In the genomic region with DNA sequence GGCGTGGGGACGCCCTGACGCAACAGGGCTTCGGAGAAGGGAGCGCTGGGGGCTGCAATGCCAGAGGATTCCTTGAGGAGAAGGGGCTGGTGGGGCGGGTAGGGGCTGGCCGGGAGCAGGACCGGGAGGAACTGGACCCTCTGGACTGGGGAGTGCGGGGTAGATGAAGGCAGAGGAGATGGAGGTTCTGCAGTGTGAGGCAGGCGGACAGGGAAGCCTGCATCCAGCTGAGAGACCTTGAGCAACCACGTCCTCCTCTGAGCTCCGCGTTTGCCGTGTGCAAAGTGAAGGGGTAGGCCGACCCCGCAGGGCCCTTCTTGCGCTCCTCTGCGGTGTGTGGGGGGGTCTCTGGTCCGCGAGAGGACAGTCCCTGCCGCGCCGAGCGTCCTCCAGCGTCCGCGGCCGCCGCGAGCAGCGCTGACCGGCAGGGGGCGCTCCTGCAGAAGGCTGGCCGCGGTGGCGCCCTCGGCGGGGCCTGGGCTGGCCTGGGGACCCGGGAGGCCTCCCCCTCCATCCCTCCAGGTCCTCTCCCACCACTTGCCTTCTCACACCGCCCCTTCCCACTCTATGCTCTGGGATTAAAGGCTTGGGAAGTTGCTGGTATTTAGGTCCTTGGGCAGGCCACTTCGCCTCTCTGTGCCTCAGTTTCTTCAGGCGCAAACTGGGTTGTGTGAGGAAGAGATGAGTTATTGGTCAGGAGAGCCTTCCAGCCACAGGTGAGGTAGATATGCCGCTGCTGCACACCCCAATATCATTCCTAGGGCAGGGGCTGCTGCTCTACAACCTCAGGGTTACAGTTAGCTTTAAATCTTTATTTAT, we compare ENCODE assay signal across 8 cellular contexts. TPM values are rescaled to one million over a fixed set of nuclear protein-coding genes. Genes with fewer than 3 reads are reported as not detected.
DNase-seq lines count a peak whose midpoint lies in the region; ATAC-seq and TF ChIP-seq lines count a peak whose summit lies in the region.
"Had no signal": no experiment of that assay in that cellular context is flagged by ENCODE, and none has a peak within 500 bp of the region (broad histone marks: within the 10 kb centered on the region; RNA-seq: fewer than 3 reads in every experiment).

No MANE protein-coding gene starts in this region.

- H3K27ac Mint-ChIP-seq in glutamatergic neuron (ENCODE audit: unreplicated experiment), result no peak overlapping the region

- peak overlapping the region; percentile 65 for H3K4me2 ChIP-seq in skeletal muscle satellite cell (ENCODE audit: low read length)

- ATAC-seq in HG02973 (IDR thresholded peaks at IDR 0.05; ENCODE audit: unreplicated experiment), result no peak
- no peak for ATAC-seq in GM19324 (IDR thresholded peaks at IDR 0.05; ENCODE audit: low FRiP score, unreplicated experiment)

- no peak overlapping the region for H3K4me3 Mint-ChIP-seq in glutamatergic neuron (ENCODE audit: unreplicated experiment)

- H3K9me3 Mint-ChIP-seq in glutamatergic neuron (ENCODE audit: unreplicated experiment), result peaks cover 3% of the 10 kb centered on the region

- DNase-seq in GM13977 (ENCODE audit: low spot score) (peak; percentile 65), T-helper 9 cell (peak; percentile 33), glutamatergic neuron (peak; percentile 74), SW 1271 (lab: John Stamatoyannopoulos, UW) (no peak)

- H3K4me1 ChIP-seq in skeletal muscle satellite cell (ENCODE audit: control insufficient read depth, insufficient read depth, low read length), result no peaks in the 10 kb centered on the region

- peaks cover 7% of the 10 kb centered on the region for H3K27me3 Mint-ChIP-seq in glutamatergic neuron (ENCODE audit: unreplicated experiment)

- peaks cover 11% of the 10 kb centered on the region for H3K36me3 Mint-ChIP-seq in glutamatergic neuron (ENCODE audit: unreplicated experiment)

- H3K4me1 Mint-ChIP-seq in glutamatergic neuron (ENCODE audit: low read depth, unreplicated experiment), result no peaks in the 10 kb centered on the region

- peaks cover 41% of the 10 kb centered on the region for H3K27me3 ChIP-seq in skeletal muscle satellite cell (ENCODE audit: control insufficient read depth, insufficient read depth, low read length)

- peaks cover 3% of the 10 kb centered on the region for H3K9me3 ChIP-seq in skeletal muscle satellite cell (replicated peaks; ENCODE audit: low read length)

- no peak overlapping the region for H3K9ac ChIP-seq in skeletal muscle satellite cell (ENCODE audit: low read depth, low read length)

- in situ Hi-C loops in GM13977 (cut with MboI; ENCODE audit: low pct_unique_long_range_greater_than_20kb, low sequenced_read_pairs, unreplicated experiment), result no loop called here

- no peaks in the 10 kb centered on the region for H3K36me3 ChIP-seq in skeletal muscle satellite cell (ENCODE audit: insufficient read depth, low read length)

- H3K4me3 ChIP-seq in skeletal muscle satellite cell (ENCODE audit: low read length), result peak overlapping the region; percentile 27

- TF ChIP-seq CTCF in GM13977 (IDR thresholded peaks at IDR 0.05; ENCODE audit: extremely low read depth, insufficient read depth, missing control alignments) (peak; percentile 74), glutamatergic neuron (IDR thresholded peaks at IDR 0.05; ENCODE audit: partially characterized antibody, unreplicated experiment) (peak; percentile 89)

RNA-seq across cellular contexts. Expression of a gene that starts 9.6 kb away (rescaled TPM):
- total RNA-seq in glutamatergic neuron (ENCODE audit: unreplicated experiment), result not detected
- 0.66 TPM in 1 of 2 replicates, not detected in the other for total RNA-seq in skeletal muscle satellite cell (2012; rRNA removed)
- total RNA-seq: glomerular endothelial cell had no signal

RNA-seq across cellular contexts. Expression of a gene that starts 23.3 kb away (rescaled TPM):
- total RNA-seq in glutamatergic neuron (ENCODE audit: unreplicated experiment), result 1.7 TPM
- total RNA-seq in skeletal muscle satellite cell (2012; rRNA removed), result under 0.01 and 0.25 TPM in 2 replicates

Comparison
In these comparisons a context has a peak if more than half of its experiments do, and no peak if none do; other contexts are left out.
1. DNase-seq: peak in GM13977 (single experiment), T-helper 9 cell (single experiment) and glutamatergic neuron (single experiment); none in SW 1271 (0 of 2).